Comparison of ENCODE assay signal across 21 cellular contexts in genomic region chr9:127109212-127109711, GRCh38. TPM values are rescaled to one million over a fixed set of nuclear protein-coding genes. Genes with fewer than 3 reads are reported as not detected.
DNase-seq lines count a peak whose midpoint lies in the region; ATAC-seq, FAIRE-seq and TF ChIP-seq lines count a peak whose summit lies in the region.
"Had no signal": no experiment of that assay in that cellular context is flagged by ENCODE, and none has a peak within 500 bp of the region (broad histone marks: within the 10 kb centered on the region; RNA-seq: fewer than 3 reads in every experiment).

No MANE protein-coding gene starts in this region.

- H4K20me1 ChIP-seq in HepG2 (ENCODE audit: insufficient read depth, low read length), result no peaks in the 10 kb centered on the region

- TF ChIP-seq CTCF in LNCaP clone FGC (IDR thresholded peaks at IDR 0.05; ENCODE audit: control insufficient read depth, extremely low read depth, insufficient read depth), result no peak
- no peak for TF ChIP-seq CTCF in HepG2 (CRISPR knock-in tag; IDR thresholded peaks at IDR 0.05)
- TF ChIP-seq CTCF in GM20000 (IDR thresholded peaks at IDR 0.05; ENCODE audit: extremely low read depth, missing control alignments), result no peak

- TF ChIP-seq EP300 in HepG2 (IDR thresholded peaks at IDR 0.05; ENCODE audit: low read depth in 2 of 2, low read length in 2 of 2), result peak in 1 of 2 experiments; percentile 62; a peak in 1 of 4 replicates
- no peak for TF ChIP-seq EP300 in HepG2 (CRISPR knock-in tag; IDR thresholded peaks at IDR 0.05; ENCODE audit: borderline replicate concordance)

- no peak for TF ChIP-seq RAD21 in HepG2 (CRISPR knock-in tag; IDR thresholded peaks at IDR 0.05)

- peak; percentile 72 for FAIRE-seq in HepG2 (lab: Jason Lieb, UNC)
- FAIRE-seq: frontal cortex had no signal

- peak overlapping the region; percentile 66; the same call in 1 of the 2 replicates for H3K9ac ChIP-seq in HepG2 (ENCODE audit: insufficient read depth, low read depth, low read length)
- H3K9ac ChIP-seq: BLaER1, GM23248 had no signal

- H3K79me2 ChIP-seq in HepG2 (ENCODE audit: insufficient read depth, low read length), result no peaks in the 10 kb centered on the region

- BruUV-seq in HepG2 (replicated peaks; lab: Mats Ljungman, UMichigan), result no TSS peak

- CTCF ChIA-PET in HepG2 (lab: Yijun Ruan, JAX; ENCODE audit: low intra/inter-chr PET ratio, low total read pairs), result no interaction called here

- peak overlapping the region; percentile 81 for H3K27ac ChIP-seq in HepG2 (ENCODE audit: extremely low read length, insufficient read depth, low read length)
- H3K27ac ChIP-seq: BLaER1, GM23248 had no signal

- 2% methylated on average over 5 of the region's 5 CpGs for WGBS in HepG2 (ENCODE audit: low lambda C conversion rate)

- no peak for TF ChIP-seq POLR2A in HepG2 (IDR thresholded peaks at IDR 0.05; ENCODE audit: insufficient read depth in 1 of 2, low read depth in 2 of 2, low read length in 2 of 2)

- peak overlapping the region; percentile 74 for H3K4me2 ChIP-seq in HepG2 (ENCODE audit: low read depth, low read length)
- H3K4me2 ChIP-seq: BLaER1 had no signal

- H3K36me3 ChIP-seq in HepG2 (replicated peaks in 1 of 2; ENCODE audit: control insufficient read depth in 1 of 2, insufficient read depth in 2 of 2, low read length in 2 of 2), result no peaks in the 10 kb centered on the region

- H2AFZ ChIP-seq in HepG2 (ENCODE audit: low read length), result no peak overlapping the region
- H2AFZ ChIP-seq: GM23248 had no signal

- peaks cover 74% of the 10 kb centered on the region for H3K4me1 ChIP-seq in HepG2 (ENCODE audit: insufficient read depth, low read length)

- ATAC-seq in HepG2 (peak; percentile 86), sciatic nerve (peak; percentile 30), GM18867 (IDR thresholded peaks at IDR 0.05; ENCODE audit: unreplicated experiment) (no peak), GM21515 (IDR thresholded peaks at IDR 0.05; ENCODE audit: unreplicated experiment) (no peak)

- no peaks in the 10 kb centered on the region for H3K9me3 ChIP-seq in HepG2 (ENCODE audit: low read length)
- H3K9me3 ChIP-seq: BLaER1 had no signal

- POLR2A ChIA-PET in HepG2 (lab: Yijun Ruan, JAX), result interaction anchor here (1.0 kb wide), 1 partner anchor 14 kb away, joined by 3 read pairs; the partner anchor contains the start of gene ANGPTL2

- DNase-seq in LNCaP clone FGC (ENCODE audit: low read depth) (peak; percentile 39), cerebellar cortex (ENCODE audit: low spot score) (peak; percentile 29), HepG2 (ENCODE audit: low spot score) (peak; percentile 85), sciatic nerve (ENCODE audit: low spot score) (no peak), GM20000 (ENCODE audit: low spot score) (no peak), midbrain (lab: John Stamatoyannopoulos, UW) (no peak)
- DNase-seq: activated CD4-positive, CD25-positive, alpha-beta regulatory T cell treated with anti-CD3 and anti-CD28 coated beads, Interleukin-2, amount 50 U/mL, for 72 hours; activated naive CD4-positive, alpha-beta T cell treated with anti-CD3 and anti-CD28 coated beads for 36 hours; activated T-cell treated with anti-CD3 and anti-CD28 coated beads, Interleukin-2, amount 50 U/mL, for 48 hours; amygdala; Calu3; central memory CD4-positive, alpha-beta T cell; erythroblast; GM23248; KG1; NCI-H1930 had no signal

- H3K4me3 ChIP-seq in LNCaP clone FGC (ENCODE audit: low read depth, low read length) (no peak overlapping the region), HepG2 (replicated peaks in 1 of 3; ENCODE audit: insufficient read depth in 1 of 3, low read depth in 2 of 3, low read length in 3 of 3) (peak overlapping the region in 1 of 3 experiments; percentile 45; a peak in 1 of 6 replicates)
- H3K4me3 ChIP-seq: BLaER1, GM23248 had no signal

- H3K27me3 ChIP-seq in HepG2 (ENCODE audit: control insufficient read depth in 1 of 2, insufficient read depth in 2 of 2, low read length in 2 of 2), result no peaks in the 10 kb centered on the region
- H3K27me3 ChIP-seq: BLaER1 had no signal

- intact Hi-C loops in HepG2 (cut with micrococcal nuclease; ENCODE audit: unreplicated experiment) (no loop called here), sciatic nerve (cut with DNase I) (no loop called here)

- in situ Hi-C loops in HepG2 (cut with HindIII; ENCODE audit: extremely low pct_ligation_motif_present, low pct_unique_long_range_greater_than_20kb), result no loop called here

TF ChIP-seq in HepG2, 621 proteins besides CTCF, POLR2A, EP300 and RAD21 (continues in another document):
- TF ChIP-seq SRF (IDR thresholded peaks at IDR 0.05; ENCODE audit: low read depth, low read length) (no peak), ZFY (CRISPR knock-in tag; IDR thresholded peaks at IDR 0.05) (no peak), THYN1 (CRISPR knock-in tag; IDR thresholded peaks at IDR 0.05; ENCODE audit: borderline replicate concordance, low read depth) (no peak), CREM (IDR thresholded peaks at IDR 0.05) (peak; percentile 34; the same call in 1 of the 2 replicates), CREM (CRISPR knock-in tag; IDR thresholded peaks at IDR 0.05) (no peak), ZSCAN22 (CRISPR knock-in tag; IDR thresholded peaks at IDR 0.05) (no peak), GABPA (IDR thresholded peaks at IDR 0.05; ENCODE audit: low read depth, low read length) (no peak), GABPA (CRISPR knock-in tag; IDR thresholded peaks at IDR 0.05; ENCODE audit: low read depth) (peak; percentile 63; the same call in 1 of the 2 replicates), ZNF556 (CRISPR knock-in tag; IDR thresholded peaks at IDR 0.05; ENCODE audit: borderline replicate concordance) (peak; percentile 63; the same call in 1 of the 2 replicates), XRCC5 (optimal IDR thresholded peaks at IDR 0.05; ENCODE audit: low read length) (no peak), FOXP4 (CRISPR knock-in tag; IDR thresholded peaks at IDR 0.05) (peak; percentile 90), ZNF124 (CRISPR knock-in tag; IDR thresholded peaks at IDR 0.05) (no peak), RELA (CRISPR knock-in tag; IDR thresholded peaks at IDR 0.05) (no peak)

RNA-seq across cellular contexts. Expression of gene ANGPTL2, which starts 13.2 kb away (rescaled TPM):
- total RNA-seq in HepG2 (2016; rRNA removed; fragmentation: Illumina TruSeq; extraction: Trizol), result 0.35 and 0.91 TPM in 2 replicates
- total RNA-seq in HepG2 (2016; cell fraction: cytosol; rRNA removed; fragmentation: Illumina TruSeq; extraction: Trizol; ENCODE audit: low read depth), result 0.09 TPM in 1 of 2 replicates, not detected in the other
- 0.49 and 1.4 TPM in 2 replicates for total RNA-seq in HepG2 (2016; cell fraction: insoluble cytoplasmic fraction; rRNA removed; fragmentation: Illumina TruSeq; extraction: Trizol)
- total RNA-seq in HepG2 (2016; cell fraction: membrane; rRNA removed; fragmentation: Illumina TruSeq; extraction: Trizol), result 0.55 and 0.59 TPM in 2 replicates
- total RNA-seq in HepG2 (2016; cell fraction: nucleus; rRNA removed; fragmentation: Illumina TruSeq; extraction: Trizol), result 1.2 and 2.2 TPM in 2 replicates
- 21.0 and 40.2 TPM in 2 replicates for polyA plus RNA-seq in HepG2 (2011; rRNA removed)
- 14.1 and 24.9 TPM in 2 replicates for polyA plus RNA-seq in HepG2 (2011; cell fraction: cytosol; rRNA removed)
- polyA plus RNA-seq in HepG2 (2011; cell fraction: nucleus; rRNA removed), result 16.8 and 26.7 TPM in 2 replicates
- 27.5 and 38.6 TPM in 2 replicates for polyA plus RNA-seq in HepG2 (2012)
- polyA plus RNA-seq in HepG2 (2016; cell fraction: cytosol; fragmentation: Illumina TruSeq; extraction: Trizol; ENCODE audit: low read depth), result 0.19 and 0.24 TPM in 2 replicates
- polyA plus RNA-seq in HepG2 (2016; cell fraction: insoluble cytoplasmic fraction; fragmentation: Illumina TruSeq; extraction: Trizol; ENCODE audit: low read depth), result 0.60 and 0.63 TPM in 2 replicates
- polyA plus RNA-seq in HepG2 (2016; cell fraction: membrane; fragmentation: Illumina TruSeq; extraction: Trizol; ENCODE audit: low read depth), result 0.50 and 0.89 TPM in 2 replicates
- polyA plus RNA-seq in HepG2 (2016; cell fraction: nucleus; fragmentation: Illumina TruSeq; extraction: Trizol; ENCODE audit: insufficient read depth, low read depth), result 1.8 and 2.3 TPM in 2 replicates
- polyA minus RNA-seq in HepG2 (2011; rRNA and poly(A)+ RNA removed; ENCODE audit: low replicate concordance), result 0.09 and 16.6 TPM in 2 replicates
- 7.1 and 18.4 TPM in 2 replicates for polyA minus RNA-seq in HepG2 (2011; cell fraction: cytosol; rRNA and poly(A)+ RNA removed)
- 7.3 and 9.9 TPM in 2 replicates for polyA minus RNA-seq in HepG2 (2011; cell fraction: nucleus; rRNA and poly(A)+ RNA removed)
- 46.4 TPM for total RNA-seq in sciatic nerve
- total RNA-seq: activated CD8-positive, alpha-beta memory T cell treated with anti-CD3 and anti-CD28 coated beads for 36 hours; activated naive CD4-positive, alpha-beta T cell treated with anti-CD3 and anti-CD28 coated beads for 36 hours; Calu3 had no signal

Comparison
In these comparisons a context has a peak if more than half of its experiments do, and no peak if none do; other contexts are left out.
1. DNase-seq: peak in LNCaP clone FGC (single experiment), cerebellar cortex (single experiment) and HepG2 (single experiment); none in sciatic nerve (single experiment), GM20000 (single experiment) and midbrain (single experiment).
2. ATAC-seq: peak in HepG2 (single experiment) and sciatic nerve (single experiment); none in GM18867 (single experiment) and GM21515 (single experiment).
3. RNA of gene ANGPTL2, which starts 13.2 kb away (total RNA-seq): 46.4 TPM in sciatic nerve (single experiment); 0.09 to 2.2 TPM in HepG2; every median in the first group is over 10 times any median in the second.